In the genomic region with DNA sequence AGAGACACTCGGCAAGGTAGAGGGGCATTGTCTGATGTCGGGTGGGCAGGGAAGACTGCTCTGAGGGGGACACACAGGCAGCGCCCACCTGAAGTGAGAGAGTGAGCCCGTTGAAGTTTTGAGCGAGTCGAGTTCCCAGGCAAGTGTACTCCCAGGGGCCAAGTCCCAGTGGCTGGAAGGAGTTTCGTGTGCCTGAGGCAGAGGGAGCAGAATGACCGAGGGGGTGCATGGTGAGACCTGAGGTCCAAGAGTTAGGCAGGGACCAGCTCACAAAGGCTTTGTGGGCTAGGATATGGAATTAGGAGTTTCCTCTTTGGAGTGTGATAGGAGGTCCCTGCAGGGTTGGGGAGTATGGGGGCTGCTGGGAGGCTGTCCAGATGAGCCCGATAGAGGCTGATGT, we compare ENCODE assay signal across 39 cellular contexts. TPM values are rescaled to one million over a fixed set of nuclear protein-coding genes. Genes with fewer than 3 reads are reported as not detected.
"Had no signal": no experiment of that assay in that cellular context is flagged by ENCODE, and none has a peak within 500 bp of the region (broad histone marks: within the 10 kb centered on the region; RNA-seq: fewer than 3 reads in every experiment).

No MANE protein-coding gene starts in this region.

- H3K4me3 Mint-ChIP-seq: activated B cell treated with CpG ODN at 0.5 μM for 24 hours; activated CD4-positive, alpha-beta memory T cell treated with anti-CD3 and anti-CD28 coated beads for 36 hours; activated CD4-positive, alpha-beta T cell treated with anti-CD3 and anti-CD28 coated beads, Interleukin-2, amount 10 ng/mL, durations not matched to agents 24 days and 14 days; activated CD8-positive, alpha-beta T cell treated with anti-CD3 and anti-CD28 coated beads for 36 hours; activated naive CD4-positive, alpha-beta T cell treated with anti-CD3 and anti-CD28 coated beads, Interleukin-2, amount 10 ng/mL, durations not matched to agents 7 days and 5 days; activated naive CD4-positive, alpha-beta T cell treated with anti-CD3 and anti-CD28 coated beads, Interleukin-2, amount 50 U/mL, for 24 hours; activated naive CD8-positive, alpha-beta T cell; activated naive CD8-positive, alpha-beta T cell treated with anti-CD3 and anti-CD28 coated beads, Interleukin-2, amount 10 ng/mL, durations not matched to agents 7 days and 5 days; activated naive CD8-positive, alpha-beta T cell treated with anti-CD3 and anti-CD28 coated beads, Interleukin-2, amount 50 U/mL, for 24 hours; activated T-cell treated with anti-CD3 and anti-CD28 coated beads, Interleukin-2, amount 50 U/mL, for 4 hours; activated T-cell treated with anti-CD3 and anti-CD28 coated beads, Interleukin-2, amount 50 U/mL, for 72 hours; activated T-helper 1 cell treated with anti-CD3 and anti-CD28 coated beads, Interleukin-12 subunit alpha, Interleukin-12 subunit beta, Interleukin-2, Interleukin-4 antibody, amounts not matched to agents 30 ng/mL and 10 ng/mL and 1 ng/mL, durations not matched to agents 14 hours and 24 hours and 36 hours; central memory CD8-positive, alpha-beta T cell; T-helper 1 cell treated with Interleukin-12 subunit alpha and Interleukin-12 subunit beta and Interleukin-4 antibody, amounts not matched to agents 30 μg/mL and 1 μg/mL, for 36 hours; T-helper 2 cell treated with Interferon-gamma antibody and Interleukin-4, amounts not matched to agents 5 μg/mL and 100 μg/mL, for 36 hours had no signal

- H3K4me3 ChIP-seq: ascending aorta, cardiac muscle cell had no signal

- H3K27ac Mint-ChIP-seq: activated B cell treated with CpG ODN at 0.5 μM for 24 hours; activated CD4-positive, alpha-beta memory T cell treated with anti-CD3 and anti-CD28 coated beads for 36 hours; activated CD4-positive, alpha-beta T cell treated with anti-CD3 and anti-CD28 coated beads, Interleukin-2, amount 10 ng/mL, durations not matched to agents 24 days and 14 days; activated CD8-positive, alpha-beta T cell treated with anti-CD3 and anti-CD28 coated beads for 36 hours; activated naive CD4-positive, alpha-beta T cell treated with anti-CD3 and anti-CD28 coated beads, Interleukin-2, amount 10 ng/mL, durations not matched to agents 7 days and 5 days; activated naive CD8-positive, alpha-beta T cell; activated naive CD8-positive, alpha-beta T cell treated with anti-CD3 and anti-CD28 coated beads, Interleukin-2, amount 10 ng/mL, durations not matched to agents 7 days and 5 days; activated naive CD8-positive, alpha-beta T cell treated with anti-CD3 and anti-CD28 coated beads, Interleukin-2, amount 50 U/mL, for 24 hours; activated T-cell treated with anti-CD3 and anti-CD28 coated beads, Interleukin-2, amount 50 U/mL, for 72 hours; activated T-helper 1 cell treated with anti-CD3 and anti-CD28 coated beads, Interleukin-12 subunit alpha, Interleukin-12 subunit beta, Interleukin-2, Interleukin-4 antibody, amounts not matched to agents 30 ng/mL and 10 ng/mL and 1 ng/mL, durations not matched to agents 14 hours and 24 hours and 36 hours; activated T-helper 2 cell treated with anti-CD3 and anti-CD28 coated beads, Interferon-gamma antibody, Interleukin-2, Interleukin-4, amounts not matched to agents 10 μg/mL and 5 μg/mL and 100 μg/mL, durations not matched to agents 14 hours and 24 hours and 36 hours; T-helper 1 cell treated with Interleukin-12 subunit alpha and Interleukin-12 subunit beta and Interleukin-4 antibody, amounts not matched to agents 30 μg/mL and 1 μg/mL, for 36 hours; T-helper 2 cell treated with Interferon-gamma antibody and Interleukin-4, amounts not matched to agents 5 μg/mL and 100 μg/mL, for 36 hours had no signal

- H3K9me3 Mint-ChIP-seq: activated B cell treated with CpG ODN at 0.5 μM for 24 hours; activated CD4-positive, alpha-beta memory T cell treated with anti-CD3 and anti-CD28 coated beads for 36 hours; activated CD4-positive, alpha-beta T cell treated with anti-CD3 and anti-CD28 coated beads, Interleukin-2, amount 10 ng/mL, durations not matched to agents 24 days and 14 days; activated CD8-positive, alpha-beta T cell treated with anti-CD3 and anti-CD28 coated beads for 36 hours; activated naive CD4-positive, alpha-beta T cell treated with anti-CD3 and anti-CD28 coated beads, Interleukin-2, amount 10 ng/mL, durations not matched to agents 7 days and 5 days; activated naive CD4-positive, alpha-beta T cell treated with anti-CD3 and anti-CD28 coated beads, Interleukin-2, amount 50 U/mL, for 24 hours; activated naive CD8-positive, alpha-beta T cell treated with anti-CD3 and anti-CD28 coated beads, Interleukin-2, amount 10 ng/mL, durations not matched to agents 7 days and 5 days; activated naive CD8-positive, alpha-beta T cell treated with anti-CD3 and anti-CD28 coated beads, Interleukin-2, amount 50 U/mL, for 24 hours; activated T-cell treated with anti-CD3 and anti-CD28 coated beads, Interleukin-2, amount 50 U/mL, for 4 hours; activated T-cell treated with anti-CD3 and anti-CD28 coated beads, Interleukin-2, amount 50 U/mL, for 72 hours; activated T-helper 1 cell treated with anti-CD3 and anti-CD28 coated beads, Interleukin-12 subunit alpha, Interleukin-12 subunit beta, Interleukin-2, Interleukin-4 antibody, amounts not matched to agents 30 ng/mL and 10 ng/mL and 1 ng/mL, durations not matched to agents 14 hours and 24 hours and 36 hours; activated T-helper 2 cell treated with anti-CD3 and anti-CD28 coated beads, Interferon-gamma antibody, Interleukin-2, Interleukin-4, amounts not matched to agents 10 μg/mL and 5 μg/mL and 100 μg/mL, durations not matched to agents 14 hours and 24 hours and 36 hours; brain; central memory CD8-positive, alpha-beta T cell; T-helper 1 cell treated with Interleukin-12 subunit alpha and Interleukin-12 subunit beta and Interleukin-4 antibody, amounts not matched to agents 30 μg/mL and 1 μg/mL, for 36 hours; T-helper 2 cell treated with Interferon-gamma antibody and Interleukin-4, amounts not matched to agents 5 μg/mL and 100 μg/mL, for 36 hours had no signal

- H3K27me3 Mint-ChIP-seq: activated naive CD4-positive, alpha-beta T cell treated with anti-CD3 and anti-CD28 coated beads, Interleukin-2, amount 50 U/mL, for 24 hours; activated naive CD8-positive, alpha-beta T cell had no signal

- H3K4me1 Mint-ChIP-seq: activated B cell treated with CpG ODN at 0.5 μM for 24 hours; activated naive CD4-positive, alpha-beta T cell treated with anti-CD3 and anti-CD28 coated beads, Interleukin-2, amount 10 ng/mL, durations not matched to agents 7 days and 5 days; central memory CD8-positive, alpha-beta T cell had no signal

- H3K4me1 ChIP-seq: ascending aorta had no signal

- H3K9me3 ChIP-seq: ascending aorta had no signal

- H3K27ac ChIP-seq: ascending aorta, cardiac muscle cell, VCaP had no signal

- H3K36me3 ChIP-seq: ascending aorta, cardiac muscle cell had no signal

- H3K27me3 ChIP-seq: ascending aorta had no signal

- DNase-seq: activated B cell treated with CpG ODN at 0.5 μM for 24 hours; activated CD4-positive, alpha-beta memory T cell treated with anti-CD3 and anti-CD28 coated beads for 36 hours; activated CD4-positive, alpha-beta T cell treated with anti-CD3 and anti-CD28 coated beads for 4 hours; activated CD4-positive, alpha-beta T cell treated with anti-CD3 and anti-CD28 coated beads, Interleukin-2, amount 10 ng/mL, durations not matched to agents 24 days and 14 days; activated CD4-positive, alpha-beta T cell treated with anti-CD3 and anti-CD28 coated beads, Interleukin-2, amount 50 U/mL, for 1 hour; activated CD4-positive, alpha-beta T cell treated with anti-CD3 and anti-CD28 coated beads, Interleukin-2, amount 50 U/mL, for 4 hours; activated CD4-positive, CD25-positive, alpha-beta regulatory T cell treated with anti-CD3 and anti-CD28 coated beads, Interleukin-2, amount 50 U/mL, for 72 hours; activated CD8-positive, alpha-beta memory T cell treated with anti-CD3 and anti-CD28 coated beads, Interleukin-2, amount 50 U/mL, for 4 hours; activated CD8-positive, alpha-beta T cell treated with anti-CD3 and anti-CD28 coated beads for 36 hours; activated effector memory CD4-positive, alpha-beta T cell treated with Interleukin-2 at 50 U/mL for 16 hours; activated gamma-delta T cell; activated naive CD4-positive, alpha-beta T cell treated with anti-CD3 and anti-CD28 coated beads, Interleukin-2, amount 10 ng/mL, durations not matched to agents 7 days and 5 days; activated naive CD4-positive, alpha-beta T cell treated with Interleukin-2 at 50 U/mL for 16 hours; activated naive CD8-positive, alpha-beta T cell treated with anti-CD3 and anti-CD28 coated beads, Interleukin-2, amount 10 ng/mL, durations not matched to agents 7 days and 5 days; activated naive CD8-positive, alpha-beta T cell treated with anti-CD3 and anti-CD28 coated beads, Interleukin-2, amount 50 U/mL, for 24 hours; activated T-cell treated with anti-CD3 and anti-CD28 coated beads for 4 hours; activated T-cell treated with anti-CD3 and anti-CD28 coated beads, Interleukin-2, amount 50 U/mL, for 1 hour; activated T-cell treated with anti-CD3 and anti-CD28 coated beads, Interleukin-2, amount 50 U/mL, for 4 hours; activated T-cell treated with anti-CD3 and anti-CD28 coated beads, Interleukin-2, amount 50 U/mL, for 72 hours; amygdala; anterior cingulate cortex; caudate nucleus; cerebellar nuclear complex; T-helper 1 cell; T-helper 2 cell; T-helper 9 cell had no signal

- ATAC-seq: activated CD8-positive, alpha-beta T cell treated with anti-CD3 and anti-CD28 coated beads for 36 hours; activated naive CD8-positive, alpha-beta T cell treated with anti-CD3 and anti-CD28 coated beads, Interleukin-2, amount 50 U/mL, for 24 hours; activated T-cell treated with anti-CD3 and anti-CD28 coated beads, Interleukin-2, amount 50 U/mL, for 4 hours; activated T-cell treated with anti-CD3 and anti-CD28 coated beads, Interleukin-2, amount 50 U/mL, for 72 hours had no signal

- H3K36me3 Mint-ChIP-seq: activated CD4-positive, alpha-beta memory T cell treated with anti-CD3 and anti-CD28 coated beads for 36 hours; activated naive CD4-positive, alpha-beta T cell treated with anti-CD3 and anti-CD28 coated beads, Interleukin-2, amount 10 ng/mL, durations not matched to agents 7 days and 5 days; activated naive CD4-positive, alpha-beta T cell treated with anti-CD3 and anti-CD28 coated beads, Interleukin-2, amount 50 U/mL, for 24 hours; activated naive CD8-positive, alpha-beta T cell; activated naive CD8-positive, alpha-beta T cell treated with anti-CD3 and anti-CD28 coated beads, Interleukin-2, amount 10 ng/mL, durations not matched to agents 7 days and 5 days; brain had no signal

RNA-seq across cellular contexts. Expression of gene SCN2B, which starts 6.2 kb away (rescaled TPM):
- total RNA-seq: activated B cell treated with CpG ODN at 0.5 μM for 24 hours; activated CD4-positive, alpha-beta memory T cell treated with anti-CD3 and anti-CD28 coated beads for 36 hours; activated CD8-positive, alpha-beta memory T cell treated with anti-CD3 and anti-CD28 coated beads for 36 hours; activated CD8-positive, alpha-beta T cell treated with anti-CD3 and anti-CD28 coated beads for 36 hours; activated naive CD8-positive, alpha-beta T cell treated with anti-CD3 and anti-CD28 coated beads, Interleukin-2, amount 10 ng/mL, durations not matched to agents 7 days and 5 days; activated T-cell treated with anti-CD3 and anti-CD28 coated beads, Interleukin-2, amount 50 U/mL, for 4 hours; activated T-cell treated with anti-CD3 and anti-CD28 coated beads, Interleukin-2, amount 50 U/mL, for 72 hours; activated T-helper 1 cell treated with anti-CD3 and anti-CD28 coated beads, Interleukin-12 subunit alpha, Interleukin-12 subunit beta, Interleukin-2, Interleukin-4 antibody, amounts not matched to agents 30 ng/mL and 10 ng/mL and 1 ng/mL, durations not matched to agents 14 hours and 24 hours and 36 hours had no signal

RNA-seq across cellular contexts. Expression of gene SCN4B, which starts 17.6 kb away (rescaled TPM):
- total RNA-seq: activated B cell treated with CpG ODN at 0.5 μM for 24 hours; activated T-cell treated with anti-CD3 and anti-CD28 coated beads, Interleukin-2, amount 50 U/mL, for 4 hours had no signal

RNA-seq across cellular contexts. Expression of gene JAML, which starts 54.6 kb away (rescaled TPM):
- total RNA-seq: ascending aorta, bronchial epithelial cell, cardiac muscle cell had no signal
